Comparison of ENCODE assay signal across 1 cellular context in the genomic region with DNA sequence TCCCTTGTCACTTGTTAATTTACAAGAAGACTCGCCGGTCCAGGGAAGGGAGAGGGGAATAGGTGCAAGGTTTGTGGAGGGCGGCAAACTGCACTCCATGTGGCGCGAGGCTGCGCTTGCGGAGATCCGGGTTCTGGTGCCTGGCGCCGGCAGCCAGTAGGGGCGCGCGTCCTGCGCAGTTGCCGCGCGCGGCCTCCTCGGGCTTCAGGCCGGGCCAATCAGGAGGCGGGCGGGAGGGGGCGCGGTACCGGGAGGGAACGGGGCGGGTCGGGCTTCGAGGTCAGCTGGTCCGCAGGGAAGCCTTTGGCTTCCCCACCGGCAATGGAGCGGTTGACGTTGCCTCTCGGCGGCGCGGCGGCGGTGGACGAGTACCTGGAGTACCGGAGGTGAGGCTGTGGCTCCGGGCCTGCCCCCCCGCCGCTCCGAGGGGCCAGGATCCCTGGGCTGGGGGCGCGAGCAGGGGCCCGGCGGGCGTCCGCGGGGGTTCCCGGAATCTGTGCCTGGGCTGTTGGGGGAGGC.
A peak's percentile ranks its signal among the peaks of the same experiment; 100 is the strongest.
TF ChIP-seq lines count a peak whose summit lies in the region.

A gene with protein sequence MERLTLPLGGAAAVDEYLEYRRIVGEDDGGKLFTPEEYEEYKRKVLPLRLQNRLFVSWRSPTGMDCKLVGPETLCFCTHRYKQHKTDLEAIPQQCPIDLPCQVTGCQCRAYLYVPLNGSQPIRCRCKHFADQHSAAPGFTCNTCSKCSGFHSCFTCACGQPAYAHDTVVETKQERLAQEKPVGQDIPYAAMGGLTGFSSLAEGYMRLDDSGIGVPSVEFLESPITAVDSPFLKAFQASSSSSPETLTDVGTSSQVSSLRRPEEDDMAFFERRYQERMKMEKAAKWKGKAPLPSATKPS (plus strand): TSS at position 302 of the 519 bp plus-strand sequence. CDS start 20 bp downstream, at position 322.

TF ChIP-seq in HEK293, 187 proteins besides CTCF, POLR2A, EP300 and RAD21 (continued from another document):
- TF ChIP-seq, protein P1, sequence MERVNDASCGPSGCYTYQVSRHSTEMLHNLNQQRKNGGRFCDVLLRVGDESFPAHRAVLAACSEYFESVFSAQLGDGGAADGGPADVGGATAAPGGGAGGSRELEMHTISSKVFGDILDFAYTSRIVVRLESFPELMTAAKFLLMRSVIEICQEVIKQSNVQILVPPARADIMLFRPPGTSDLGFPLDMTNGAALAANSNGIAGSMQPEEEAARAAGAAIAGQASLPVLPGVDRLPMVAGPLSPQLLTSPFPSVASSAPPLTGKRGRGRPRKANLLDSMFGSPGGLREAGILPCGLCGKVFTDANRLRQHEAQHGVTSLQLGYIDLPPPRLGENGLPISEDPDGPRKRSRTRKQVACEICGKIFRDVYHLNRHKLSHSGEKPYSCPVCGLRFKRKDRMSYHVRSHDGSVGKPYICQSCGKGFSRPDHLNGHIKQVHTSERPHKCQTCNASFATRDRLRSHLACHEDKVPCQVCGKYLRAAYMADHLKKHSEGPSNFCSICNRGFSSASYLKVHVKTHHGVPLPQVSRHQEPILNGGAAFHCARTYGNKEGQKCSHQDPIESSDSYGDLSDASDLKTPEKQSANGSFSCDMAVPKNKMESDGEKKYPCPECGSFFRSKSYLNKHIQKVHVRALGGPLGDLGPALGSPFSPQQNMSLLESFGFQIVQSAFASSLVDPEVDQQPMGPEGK (tag by site-specific recombination; IDR thresholded peaks at IDR 0.05) = peak; percentile 74
- TF ChIP-seq ZSCAN30 (tag by site-specific recombination; IDR thresholded peaks at IDR 0.05) = peak; percentile 86
- 0 out of 2 replicates have a peak, but pooled peaks have one; percentile 30 for TF ChIP-seq ZBTB48 (tag by site-specific recombination; IDR thresholded peaks at IDR 0.05)
- TF ChIP-seq KLF8 (tag by site-specific recombination; IDR thresholded peaks at IDR 0.05) = 0 out of 2 replicates have a peak, but pooled peaks have one; percentile 30
- peak; percentile 60 for TF ChIP-seq SP3 (tag by site-specific recombination; IDR thresholded peaks at IDR 0.05)
- no peak for TF ChIP-seq ZNF174 (tag by site-specific recombination; IDR thresholded peaks at IDR 0.05)
